ENCODE assay signal across 8 cellular contexts in the genomic region with DNA sequence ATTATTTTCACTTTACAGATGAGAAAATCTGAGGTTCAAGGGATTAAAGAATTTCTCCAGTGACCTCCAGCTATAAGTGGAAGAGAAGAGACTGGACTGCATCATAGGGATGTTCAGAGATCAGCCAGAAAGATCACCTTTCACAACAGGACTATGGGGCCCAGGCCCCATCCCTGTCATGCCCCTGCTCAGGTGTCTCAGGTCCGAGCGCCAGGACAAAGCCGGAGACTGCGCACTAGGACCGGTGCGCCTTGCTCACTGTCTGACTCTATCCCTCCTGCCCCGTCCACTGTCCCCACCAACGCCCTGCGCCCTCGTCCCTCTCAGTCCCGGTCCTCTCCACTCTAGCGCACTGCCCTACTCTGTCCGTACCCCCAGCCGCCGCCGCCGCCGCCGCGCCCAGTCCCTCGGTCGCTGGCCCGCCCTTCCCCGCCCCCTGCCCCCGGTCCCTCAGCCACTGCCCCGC. TPM values are rescaled to one million over a fixed set of nuclear protein-coding genes. Genes with fewer than 3 reads are reported as not detected.
DNase-seq lines count a peak whose midpoint lies in the region; ATAC-seq and TF ChIP-seq lines count a peak whose summit lies in the region.

No MANE protein-coding gene starts in this region.

- H3K9me3 ChIP-seq in ectodermal cell (ENCODE audit: control insufficient read depth, low read length), result no peaks in the 10 kb centered on the region

- peaks cover 57% of the 10 kb centered on the region for H3K27me3 ChIP-seq in ectodermal cell (ENCODE audit: control insufficient read depth, insufficient read depth, low read length, poor library complexity, severe bottlenecking)

- DNase-seq in Calu3 (peak; percentile 22), NCI-H1930 (lab: John Stamatoyannopoulos, UW) (peak; percentile 50 to 57), omental fat pad (ENCODE audit: low spot score) (no peak), Kasumi-1 (lab: John Stamatoyannopoulos, UW) (no peak), Ammon's horn (ENCODE audit: low spot score) (no peak), NCI-H1105 treated with DMSO at 0.1 percent for 48 hours (lab: John Stamatoyannopoulos, UW) (no peak)
- DNase-seq in effector CD4-positive, alpha-beta T cell, result no peak

- intact Hi-C loops in Calu3 (cut with micrococcal nuclease; ENCODE audit: unreplicated experiment), result no loop called here

- peaks cover 13% of the 10 kb centered on the region for H3K36me3 Mint-ChIP-seq in Calu3 (ENCODE audit: insufficient read depth, unreplicated experiment)

- CTCF ChIA-PET in Calu3 (lab: Charles Lee), result no interaction called here

- no peaks in the 10 kb centered on the region for H3K36me3 ChIP-seq in ectodermal cell (ENCODE audit: control insufficient read depth, insufficient read depth, low read length)

- ATAC-seq in omental fat pad (ENCODE audit: low FRiP score), result peak; percentile 78

- H3K27ac Mint-ChIP-seq in Calu3 (ENCODE audit: unreplicated experiment), result no peak overlapping the region

- no peak overlapping the region for H3K27ac ChIP-seq in ectodermal cell (ENCODE audit: insufficient read depth, low read depth, low read length, poor library complexity, severe bottlenecking)

- H3K4me3 Mint-ChIP-seq in Calu3 (ENCODE audit: low read depth, unreplicated experiment), result peak overlapping the region; percentile 62

- peak overlapping the region; percentile 32 for H3K4me3 ChIP-seq in ectodermal cell (ENCODE audit: insufficient read depth, low read depth, low read length)

- peaks cover 41% of the 10 kb centered on the region for H3K27me3 Mint-ChIP-seq in Calu3 (ENCODE audit: unreplicated experiment)

- H3K4me1 ChIP-seq in ectodermal cell (ENCODE audit: control insufficient read depth, insufficient read depth, low read length), result no peaks in the 10 kb centered on the region

- BruUV-seq in Calu3 (replicated peaks; lab: Mats Ljungman, UMichigan), result no TSS peak

- no peaks in the 10 kb centered on the region for H3K4me1 Mint-ChIP-seq in Calu3 (ENCODE audit: low read depth, unreplicated experiment)

- WGBS in ectodermal cell, 2 experiments, result 1% methylated on average over 23 to 25 of the region's 26 CpGs

- TF ChIP-seq CTCF in Calu3 (IDR thresholded peaks at IDR 0.05; ENCODE audit: unreplicated experiment), result no peak
- no peak for TF ChIP-seq CTCF in omental fat pad (IDR thresholded peaks at IDR 0.05)

- peaks cover 2% of the 10 kb centered on the region for H3K9me3 Mint-ChIP-seq in Calu3 (ENCODE audit: low read depth, unreplicated experiment)

RNA-seq across cellular contexts. Expression of gene RAD21L1, which starts 0.5 kb away (rescaled TPM):
- total RNA-seq in Calu3 (2022) (not detected in 2 replicates), omental fat pad (not detected)
- not detected for polyA plus RNA-seq in ectodermal cell (2013, experiment 1 of 4)
- polyA plus RNA-seq in ectodermal cell (2013, experiment 2 of 4), result not detected
- not detected for polyA plus RNA-seq in ectodermal cell (2013, experiment 3 of 4)
- not detected for polyA plus RNA-seq in ectodermal cell (2013, experiment 4 of 4)

RNA-seq across cellular contexts. Expression of gene C20orf202, which starts 22.0 kb away (rescaled TPM):
- total RNA-seq in Calu3 (2022) (0.22 TPM in 1 of 2 replicates, not detected in the other), omental fat pad (1 to 10 TPM in 1 of 4 donors, under 1 TPM in 2, not detected in 1; 0.28 to 2.0 (median 0.38) TPM)
- polyA plus RNA-seq in ectodermal cell (2013, experiment 1 of 4), result 0.26 TPM
- 0.20 TPM for polyA plus RNA-seq in ectodermal cell (2013, experiment 2 of 4)
- polyA plus RNA-seq in ectodermal cell (2013, experiment 3 of 4), result not detected
- not detected for polyA plus RNA-seq in ectodermal cell (2013, experiment 4 of 4)

RNA-seq across cellular contexts. Expression of gene TMEM74B, which starts 40.5 kb away (rescaled TPM):
- total RNA-seq in Calu3 (2022) (0.54 and 0.83 TPM in 2 replicates), omental fat pad (1 to 10 TPM in 2 of 4 donors, not detected in 2; 1.7 to 2.8 TPM)
- polyA plus RNA-seq in ectodermal cell (2013, experiment 1 of 4), result 2.4 TPM
- 2.1 TPM for polyA plus RNA-seq in ectodermal cell (2013, experiment 2 of 4)
- 3.8 TPM for polyA plus RNA-seq in ectodermal cell (2013, experiment 3 of 4)
- polyA plus RNA-seq in ectodermal cell (2013, experiment 4 of 4), result 2.9 TPM

RNA-seq across cellular contexts. Expression of gene SNPH, which starts 40.8 kb away (rescaled TPM):
- total RNA-seq in Calu3 (2022), result 2.0 and 2.4 TPM in 2 replicates
- 1.7 TPM for polyA plus RNA-seq in ectodermal cell (2013, experiment 1 of 4)
- 1.5 TPM for polyA plus RNA-seq in ectodermal cell (2013, experiment 2 of 4)
- polyA plus RNA-seq in ectodermal cell (2013, experiment 3 of 4), result 1.1 TPM
- 1.5 TPM for polyA plus RNA-seq in ectodermal cell (2013, experiment 4 of 4)
- 1 to 10 TPM; 2.0 to 3.9 (median 2.5) TPM for total RNA-seq in omental fat pad

Comparison
In these comparisons a context has a peak if more than half of its experiments do, and no peak if none do; other contexts are left out.
1. DNase-seq: peak in Calu3 (single experiment) and NCI-H1930 (2 of 2); none in omental fat pad (single experiment), Kasumi-1 (0 of 2), effector CD4-positive, alpha-beta T cell (single experiment), Ammon's horn (single experiment) and NCI-H1105 treated with DMSO at 0.1 percent for 48 hours (single experiment).